24 cellular contexts compared by ENCODE assay signal in genomic region chr3:60319179-60319858, GRCh38.
"Had no signal": no experiment of that assay in that cellular context is flagged by ENCODE, and none has a peak within 500 bp of the region (broad histone marks: within the 10 kb centered on the region; RNA-seq: fewer than 3 reads in every experiment).

No MANE protein-coding gene starts in this region.

- H3K36me3 Mint-ChIP-seq: natural killer cell had no signal

- H3K27me3 ChIP-seq: colonic mucosa, esophagus muscularis mucosa, foreskin keratinocyte, gastroesophageal sphincter, heart left ventricle, hepatocyte, left lung, neutrophil, right atrium auricular region, sigmoid colon, spleen, suprapubic skin, transverse colon had no signal

- H3K4me2 ChIP-seq: hepatocyte had no signal

- H3K36me3 ChIP-seq: colonic mucosa, esophagus muscularis mucosa, gastroesophageal sphincter, heart left ventricle, left lung, lower lobe of right lung, neutrophil, prostate gland, right atrium auricular region, sigmoid colon, spleen, suprapubic skin, transverse colon had no signal

- H3K27ac ChIP-seq: colonic mucosa, esophagus muscularis mucosa, foreskin keratinocyte, gastroesophageal sphincter, heart left ventricle, hepatocyte, left lung, lower lobe of right lung, neutrophil, parathyroid adenoma, prostate gland, right atrium auricular region, sigmoid colon, spleen, suprapubic skin, transverse colon had no signal

- H3K79me2 ChIP-seq: hepatocyte, parathyroid adenoma had no signal

- H3K27ac Mint-ChIP-seq: dendritic cell treated with granulocyte-macrophage colony-stimulating factor and Interleukin-4, amounts not matched to agents 40 ng/mL and 50 ng/mL, for 4 days; natural killer cell; stimulated activated naive CD8-positive, alpha-beta T cell treated with anti-CD3 and anti-CD28 coated beads, Interleukin-15, amount 100 ng/mL, for 72 hours had no signal

- ATAC-seq: foreskin keratinocyte; gastroesophageal sphincter; heart left ventricle; left lung; lower lobe of right lung; natural killer cell; stimulated activated naive CD8-positive, alpha-beta T cell treated with anti-CD3 and anti-CD28 coated beads, Interleukin-15, amount 100 ng/mL, for 72 hours had no signal

- H3K4me1 ChIP-seq: colonic mucosa, foreskin keratinocyte, gastroesophageal sphincter, heart left ventricle, left lung, lower lobe of right lung, prostate gland, right atrium auricular region, spleen, suprapubic skin had no signal

- H3K9me3 ChIP-seq: colonic mucosa, esophagus muscularis mucosa, gastroesophageal sphincter, left lung, lower lobe of right lung, neutrophil, prostate gland, sigmoid colon, suprapubic skin, transverse colon had no signal

- H3K4me3 ChIP-seq: colonic mucosa, esophagus muscularis mucosa, gastroesophageal sphincter, heart left ventricle, hepatocyte, left lung, lower lobe of right lung, prostate gland, right atrium auricular region, sigmoid colon, spleen, suprapubic skin, transverse colon had no signal

- H3K27me3 Mint-ChIP-seq: dendritic cell treated with granulocyte-macrophage colony-stimulating factor and Interleukin-4, amounts not matched to agents 40 ng/mL and 50 ng/mL, for 4 days; stimulated activated naive CD8-positive, alpha-beta T cell treated with anti-CD3 and anti-CD28 coated beads, Interleukin-15, amount 100 ng/mL, for 72 hours had no signal

- H2AFZ ChIP-seq: hepatocyte, parathyroid adenoma had no signal

- DNase-seq: colonic mucosa; effector memory CD4-positive, alpha-beta T cell; foreskin keratinocyte; heart left ventricle; kidney; left lung; lower lobe of right lung; natural killer cell; sigmoid colon; spleen; stimulated activated CD4-positive, alpha-beta T cell treated with anti-CD3 and anti-CD28 coated beads, Interleukin-4, amount 100 ng/mL, for 4 hours; stimulated activated naive CD4-positive, alpha-beta T cell; stimulated activated naive CD8-positive, alpha-beta T cell treated with anti-CD3 and anti-CD28 coated beads, Interleukin-15, amount 100 ng/mL, for 72 hours; transverse colon had no signal

- H3K4me1 Mint-ChIP-seq: central memory CD8-positive, alpha-beta T cell; stimulated activated naive CD8-positive, alpha-beta T cell treated with anti-CD3 and anti-CD28 coated beads, Interleukin-15, amount 100 ng/mL, for 72 hours had no signal

- H3K9me3 Mint-ChIP-seq: central memory CD8-positive, alpha-beta T cell; dendritic cell treated with granulocyte-macrophage colony-stimulating factor and Interleukin-4, amounts not matched to agents 40 ng/mL and 50 ng/mL, for 4 days; natural killer cell had no signal

- H3K4me3 Mint-ChIP-seq: central memory CD8-positive, alpha-beta T cell; dendritic cell treated with granulocyte-macrophage colony-stimulating factor and Interleukin-4, amounts not matched to agents 40 ng/mL and 50 ng/mL, for 4 days; natural killer cell; stimulated activated naive CD8-positive, alpha-beta T cell treated with anti-CD3 and anti-CD28 coated beads, Interleukin-15, amount 100 ng/mL, for 72 hours had no signal

- H3K9ac ChIP-seq: parathyroid adenoma had no signal
